In the genomic region with DNA sequence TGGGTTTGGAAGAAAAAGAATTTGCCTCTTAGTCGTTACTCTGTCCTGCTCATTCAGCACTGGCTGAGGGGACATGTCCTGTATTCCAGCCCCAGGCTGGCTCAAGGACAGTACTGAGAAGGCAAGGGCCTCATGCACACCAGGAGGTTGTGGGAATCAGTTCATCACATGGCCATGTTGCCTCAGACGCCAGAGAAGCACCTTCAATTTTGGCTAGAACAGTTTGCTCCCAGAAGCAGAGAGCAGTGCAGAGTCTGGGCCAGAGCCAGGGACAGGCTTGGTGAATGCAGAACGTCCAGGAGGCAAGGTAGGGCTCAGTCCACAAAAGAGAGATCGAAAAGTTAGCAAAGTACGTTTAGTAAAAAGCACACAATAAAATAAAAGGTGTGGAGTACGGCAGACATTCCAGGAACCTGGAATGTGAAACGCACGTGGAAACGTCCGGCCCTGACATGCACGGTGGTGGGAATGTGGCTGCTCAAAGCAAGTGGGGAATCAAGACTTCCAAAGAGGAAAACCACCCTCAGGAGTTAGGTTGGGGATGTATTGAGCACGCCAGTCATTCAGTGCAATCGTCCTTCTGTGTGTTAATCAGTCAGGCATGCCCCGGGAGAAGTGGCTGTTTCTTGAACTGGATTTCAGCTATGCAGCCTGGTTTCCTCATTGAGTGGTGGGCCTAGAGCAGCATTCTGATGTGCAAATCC, we compare ENCODE assay signal across 16 cellular contexts. TPM values are rescaled to one million over a fixed set of nuclear protein-coding genes. Genes with fewer than 3 reads are reported as not detected.
DNase-seq lines count a peak whose midpoint lies in the region; ATAC-seq and TF ChIP-seq lines count a peak whose summit lies in the region.
"Had no signal": no experiment of that assay in that cellular context is flagged by ENCODE, and none has a peak within 500 bp of the region (broad histone marks: within the 10 kb centered on the region; RNA-seq: fewer than 3 reads in every experiment).

No MANE protein-coding gene starts in this region.

- TF ChIP-seq CTCF in mesothelial cell of epicardium (IDR thresholded peaks at IDR 0.05; ENCODE audit: unreplicated experiment) = no peak
- no peak for TF ChIP-seq CTCF in vagina (IDR thresholded peaks at IDR 0.05)
- TF ChIP-seq CTCF in upper lobe of left lung (IDR thresholded peaks at IDR 0.05) = no peak

- no peak for TF ChIP-seq EP300 in upper lobe of left lung (IDR thresholded peaks at IDR 0.05)

- no peak overlapping the region for H3K4me3 Mint-ChIP-seq in mesothelial cell of epicardium

- peak overlapping the region; percentile 95 for H3K27ac ChIP-seq in epithelial cell of prostate
- peak overlapping the region; percentile 53 for H3K27ac ChIP-seq in vagina
- H3K27ac ChIP-seq in upper lobe of left lung = peak overlapping the region in 2 of 4 donors; percentile 84
- H3K27ac ChIP-seq: A549, SK-N-MC, VCaP had no signal

- CTCF ChIA-PET in HEK293T (lab: Yijun Ruan, JAX) = no interaction called here

- in situ Hi-C loops in ACHN (cut with HindIII; ENCODE audit: low pct_ligation_motif_present, low pct_unique_long_range_greater_than_20kb, low sequenced_read_pairs) = no loop called here

- H3K27ac Mint-ChIP-seq in mesothelial cell of epicardium = peak overlapping the region; percentile 31

- H3K4me3 ChIP-seq in vagina (no peak overlapping the region), upper lobe of left lung (no peak overlapping the region)
- H3K4me3 ChIP-seq: A549, body of pancreas, SK-N-MC, thoracic aorta had no signal

- TF ChIP-seq POLR2A in vagina (IDR thresholded peaks at IDR 0.05) (no peak), upper lobe of left lung (IDR thresholded peaks at IDR 0.05) (no peak)

- H3K36me3 Mint-ChIP-seq in mesothelial cell of epicardium = no peaks in the 10 kb centered on the region

- H3K27me3 Mint-ChIP-seq in mesothelial cell of epicardium (ENCODE audit: low read depth) = no peaks in the 10 kb centered on the region

- H3K27me3 ChIP-seq in vagina (no peaks in the 10 kb centered on the region), upper lobe of left lung (no peaks in the 10 kb centered on the region)
- H3K27me3 ChIP-seq: body of pancreas had no signal

- peak; percentile 12 for DNase-seq in activated effector memory CD4-positive, alpha-beta T cell treated with anti-CD3 and anti-CD28 coated beads, Interleukin-2, amount 50 U/mL, for 16 hours
- no peak for DNase-seq in activated effector memory CD4-positive, alpha-beta T cell treated with Interleukin-2 at 50 U/mL for 16 hours
- DNase-seq in epithelial cell of prostate (ENCODE audit: low read depth, low spot score) (no peak), mesothelial cell of epicardium (ENCODE audit: low spot score in 2 of 2, unreplicated experiment in 2 of 2) (no peak), vagina (ENCODE audit: extremely low spot score in 2 of 2) (no peak), HEK293T (ENCODE audit: extremely low spot score) (no peak), ACHN (no peak), upper lobe of left lung (no peak)
- DNase-seq: activated gamma-delta T cell treated with Interleukin-2 at 50 U/mL for 16 hours, body of pancreas, Calu3, NCI-H1105 treated with DMSO at 0.1 percent for 48 hours had no signal

- H3K4me1 ChIP-seq in vagina (peaks cover 51% of the 10 kb centered on the region), upper lobe of left lung (peaks cover 30 to 46% (median 41%) of the 10 kb centered on the region in 4 donors)

- H3K36me3 ChIP-seq in vagina (no peaks in the 10 kb centered on the region), upper lobe of left lung (no peaks in the 10 kb centered on the region)
- H3K36me3 ChIP-seq: thoracic aorta had no signal

- POLR2A ChIA-PET in HEK293T (lab: Yijun Ruan, JAX) = interaction anchor here (1.0 kb wide), 1 partner anchor 243 kb away, joined by 4 read pairs; no protein-coding TSS in a partner anchor

- intact Hi-C loops in vagina (cut with DNase I) = no loop called here

- no peak for ATAC-seq in upper lobe of left lung (ENCODE audit: low FRiP score in 2 of 2)
- ATAC-seq: A549, body of pancreas had no signal

- no peaks in the 10 kb centered on the region for H3K9me3 ChIP-seq in vagina
- H3K9me3 ChIP-seq in upper lobe of left lung = no peaks in the 10 kb centered on the region
- H3K9me3 ChIP-seq: A549, body of pancreas, thoracic aorta had no signal

- H3K9me3 Mint-ChIP-seq in mesothelial cell of epicardium = no peaks in the 10 kb centered on the region

- 77 to 78% methylated on average over 14 of the region's 14 CpGs for WGBS in upper lobe of left lung, 2 donors

- H3K4me1 Mint-ChIP-seq in mesothelial cell of epicardium = peaks cover 30% of the 10 kb centered on the region

TF ChIP-seq in HEK293T, 16 proteins besides CTCF, POLR2A, EP300 and RAD21:
- TF ChIP-seq CTBP1 (IDR thresholded peaks at IDR 0.05; ENCODE audit: borderline replicate concordance) (no peak), NFRKB (IDR thresholded peaks at IDR 0.05) (no peak), HDGF (IDR thresholded peaks at IDR 0.05; ENCODE audit: borderline replicate concordance) (no peak), TARDBP (IDR thresholded peaks at IDR 0.05) (no peak)

RNA-seq across cellular contexts. Expression of a gene that starts 1.2 kb away (rescaled TPM):
- total RNA-seq in mesothelial cell of epicardium = 4.8 to 5.1 TPM (median 5.0 TPM) in 3 replicates
- total RNA-seq in vagina = 7.9 TPM
- 10 to 100 TPM in 3 of 6 donors, 1 to 10 TPM in 3; 5.4 to 25.1 (median 13.0) TPM for total RNA-seq in upper lobe of left lung
